ENCODE assay signal across 9 cellular contexts in genomic region chr19:17164644-17165043, GRCh38.
"Had no signal": no experiment of that assay in that cellular context is flagged by ENCODE, and none has a peak within 500 bp of the region (broad histone marks: within the 10 kb centered on the region; RNA-seq: fewer than 3 reads in every experiment).

No MANE protein-coding gene starts in this region.

- H3K4me1 ChIP-seq: HAP-1 had no signal

- H3K4me3 Mint-ChIP-seq: HFFc6, IgD-negative memory B cell had no signal

- H3K27ac Mint-ChIP-seq: HFFc6, IgD-negative memory B cell had no signal

- H3K27ac ChIP-seq: GM23248, HL-60 had no signal

- H3K4me3 ChIP-seq: GM23248, HAP-1 had no signal

- H3K9me3 Mint-ChIP-seq: HFFc6, IgD-negative memory B cell had no signal

- DNase-seq: GM23248, GOT3, H7, HFFc6 had no signal

- ATAC-seq: HCT116, HepG2 had no signal

- H3K27me3 Mint-ChIP-seq: IgD-negative memory B cell had no signal
